ENCODE assay signal across 8 cellular contexts in genomic region chr5:170151105-170151831, GRCh38. TPM values are rescaled to one million over a fixed set of nuclear protein-coding genes. Genes with fewer than 3 reads are reported as not detected.
DNase-seq lines count a peak whose midpoint lies in the region; ATAC-seq and TF ChIP-seq lines count a peak whose summit lies in the region.

No MANE protein-coding gene starts in this region.

- peak; percentile 74 to 77 (median 76) for ATAC-seq in heart left ventricle

- no peaks in the 10 kb centered on the region for H3K36me3 ChIP-seq in heart left ventricle

- intact Hi-C loops in heart left ventricle (cut with DNase I): no loop called here
- intact Hi-C loops in dorsolateral prefrontal cortex (cut with DNase I): no loop called here

- H3K27ac ChIP-seq in heart left ventricle: peak overlapping the region in 9 of 12 donors; percentile 18 to 73 (median 65)
- no peak overlapping the region for H3K27ac ChIP-seq in dorsolateral prefrontal cortex

- no peak for TF ChIP-seq POLR2A in heart left ventricle (IDR thresholded peaks at IDR 0.05)

- H3K9me3 ChIP-seq in heart left ventricle: no peaks in the 10 kb centered on the region

- H3K27me3 ChIP-seq in heart left ventricle (no peaks in the 10 kb centered on the region), dorsolateral prefrontal cortex (no peaks in the 10 kb centered on the region)

- no peak for TF ChIP-seq CTCF in heart left ventricle (IDR thresholded peaks at IDR 0.05)
- no peak for TF ChIP-seq CTCF in dorsolateral prefrontal cortex (IDR thresholded peaks at IDR 0.05 in 54 of 56, conservative IDR thresholded peaks at IDR 0.05 in 2 of 56; ENCODE audit: low read depth in 1 of 56, partially characterized antibody in 56 of 56)

- DNase-seq in NCI-H2227 treated with DMSO at 0.1 percent for 48 hours (lab: John Stamatoyannopoulos, UW) (peak; percentile 1), NCI-H2227 (lab: John Stamatoyannopoulos, UW; ENCODE audit: unreplicated experiment) (no peak), RPMI7951 (ENCODE audit: low read depth) (peak; percentile 82), heart left ventricle (peak; percentile 30 to 78 (median 61)), ureter (ENCODE audit: low spot score) (peak; percentile 33), NCI-H345 (lab: John Stamatoyannopoulos, UW) (no peak), dorsolateral prefrontal cortex (no peak)
- no peak for DNase-seq in stimulated activated CD4-positive, alpha-beta T cell treated with anti-CD3 and anti-CD28 coated beads, Interleukin-12 subunit alpha, Interleukin-12 subunit beta, amount 100 ng/mL, for 4 hours

- peaks cover 0 to 16% (median 8%) of the 10 kb centered on the region in 12 donors for H3K4me1 ChIP-seq in heart left ventricle

- H3K4me3 ChIP-seq in heart left ventricle: no peak overlapping the region
- no peak overlapping the region for H3K4me3 ChIP-seq in dorsolateral prefrontal cortex

- WGBS in heart left ventricle, 4 donors: 26 to 37% (median 29%) methylated on average over 6 to 7 of the region's 7 CpGs

RNA-seq across cellular contexts. Expression of gene FOXI1, which starts 45.6 kb away (rescaled TPM):
- total RNA-seq in RPMI7951 (2014; rRNA removed; shearing (Covaris generic)): not detected in 2 replicates
- total RNA-seq in heart left ventricle (not detected), ureter (not detected), dorsolateral prefrontal cortex (not detected)
- not detected for polyA plus RNA-seq in heart left ventricle

Comparison
In these comparisons a context has a peak if more than half of its experiments do, and no peak if none do; other contexts are left out.
1. DNase-seq: peak in NCI-H2227 treated with DMSO at 0.1 percent for 48 hours (single experiment), RPMI7951 (single experiment), heart left ventricle (5 of 5) and ureter (single experiment); none in NCI-H2227 (single experiment), NCI-H345 (single experiment), dorsolateral prefrontal cortex (0 of 10) and stimulated activated CD4-positive, alpha-beta T cell treated with anti-CD3 and anti-CD28 coated beads, Interleukin-12 subunit alpha, Interleukin-12 subunit beta, amount 100 ng/mL, for 4 hours (single experiment).
2. H3K27ac ChIP-seq: peak in heart left ventricle (9 of 12); none in dorsolateral prefrontal cortex (0 of 59).